In the genomic region with DNA sequence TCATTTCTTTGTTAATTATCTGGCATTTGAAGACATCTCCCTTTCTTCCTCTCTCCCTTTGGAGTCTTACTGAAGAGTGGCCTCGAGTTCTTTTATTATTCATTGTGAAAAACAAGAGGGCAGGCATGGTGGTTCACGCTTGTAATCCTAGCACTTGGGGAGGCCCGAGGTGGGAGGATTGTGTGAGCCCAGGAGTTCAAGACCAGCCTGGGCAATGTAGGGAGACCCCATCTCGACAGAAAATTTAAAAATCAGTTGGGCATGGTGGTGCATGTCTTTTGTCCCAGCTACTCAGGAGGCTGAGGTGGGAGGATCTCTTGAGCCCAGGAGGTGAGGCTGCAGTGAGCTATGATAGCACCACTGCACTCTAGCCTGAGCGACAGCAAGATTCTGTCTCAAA, we compare ENCODE assay signal across 1 cellular context.
TF ChIP-seq lines count a peak whose summit lies in the region.

No MANE protein-coding gene starts in this region.

TF ChIP-seq in WTC11, 78 proteins besides CTCF, POLR2A, EP300 and RAD21 (continued from another document):
- TF ChIP-seq, protein P1, sequence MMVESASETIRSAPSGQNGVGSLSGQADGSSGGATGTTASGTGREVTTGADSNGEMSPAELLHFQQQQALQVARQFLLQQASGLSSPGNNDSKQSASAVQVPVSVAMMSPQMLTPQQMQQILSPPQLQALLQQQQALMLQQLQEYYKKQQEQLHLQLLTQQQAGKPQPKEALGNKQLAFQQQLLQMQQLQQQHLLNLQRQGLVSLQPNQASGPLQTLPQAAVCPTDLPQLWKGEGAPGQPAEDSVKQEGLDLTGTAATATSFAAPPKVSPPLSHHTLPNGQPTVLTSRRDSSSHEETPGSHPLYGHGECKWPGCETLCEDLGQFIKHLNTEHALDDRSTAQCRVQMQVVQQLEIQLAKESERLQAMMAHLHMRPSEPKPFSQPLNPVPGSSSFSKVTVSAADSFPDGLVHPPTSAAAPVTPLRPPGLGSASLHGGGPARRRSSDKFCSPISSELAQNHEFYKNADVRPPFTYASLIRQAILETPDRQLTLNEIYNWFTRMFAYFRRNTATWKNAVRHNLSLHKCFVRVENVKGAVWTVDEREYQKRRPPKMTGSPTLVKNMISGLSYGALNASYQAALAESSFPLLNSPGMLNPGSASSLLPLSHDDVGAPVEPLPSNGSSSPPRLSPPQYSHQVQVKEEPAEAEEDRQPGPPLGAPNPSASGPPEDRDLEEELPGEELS (CRISPR knock-in tag; IDR thresholded peaks at IDR 0.05) = no peak
- TF ChIP-seq, protein P2, sequence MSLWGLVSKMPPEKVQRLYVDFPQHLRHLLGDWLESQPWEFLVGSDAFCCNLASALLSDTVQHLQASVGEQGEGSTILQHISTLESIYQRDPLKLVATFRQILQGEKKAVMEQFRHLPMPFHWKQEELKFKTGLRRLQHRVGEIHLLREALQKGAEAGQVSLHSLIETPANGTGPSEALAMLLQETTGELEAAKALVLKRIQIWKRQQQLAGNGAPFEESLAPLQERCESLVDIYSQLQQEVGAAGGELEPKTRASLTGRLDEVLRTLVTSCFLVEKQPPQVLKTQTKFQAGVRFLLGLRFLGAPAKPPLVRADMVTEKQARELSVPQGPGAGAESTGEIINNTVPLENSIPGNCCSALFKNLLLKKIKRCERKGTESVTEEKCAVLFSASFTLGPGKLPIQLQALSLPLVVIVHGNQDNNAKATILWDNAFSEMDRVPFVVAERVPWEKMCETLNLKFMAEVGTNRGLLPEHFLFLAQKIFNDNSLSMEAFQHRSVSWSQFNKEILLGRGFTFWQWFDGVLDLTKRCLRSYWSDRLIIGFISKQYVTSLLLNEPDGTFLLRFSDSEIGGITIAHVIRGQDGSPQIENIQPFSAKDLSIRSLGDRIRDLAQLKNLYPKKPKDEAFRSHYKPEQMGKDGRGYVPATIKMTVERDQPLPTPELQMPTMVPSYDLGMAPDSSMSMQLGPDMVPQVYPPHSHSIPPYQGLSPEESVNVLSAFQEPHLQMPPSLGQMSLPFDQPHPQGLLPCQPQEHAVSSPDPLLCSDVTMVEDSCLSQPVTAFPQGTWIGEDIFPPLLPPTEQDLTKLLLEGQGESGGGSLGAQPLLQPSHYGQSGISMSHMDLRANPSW (CRISPR knock-in tag; conservative IDR thresholded peaks at IDR 0.05; ENCODE audit: low read depth) = no peak
- TF ChIP-seq, protein P3, sequence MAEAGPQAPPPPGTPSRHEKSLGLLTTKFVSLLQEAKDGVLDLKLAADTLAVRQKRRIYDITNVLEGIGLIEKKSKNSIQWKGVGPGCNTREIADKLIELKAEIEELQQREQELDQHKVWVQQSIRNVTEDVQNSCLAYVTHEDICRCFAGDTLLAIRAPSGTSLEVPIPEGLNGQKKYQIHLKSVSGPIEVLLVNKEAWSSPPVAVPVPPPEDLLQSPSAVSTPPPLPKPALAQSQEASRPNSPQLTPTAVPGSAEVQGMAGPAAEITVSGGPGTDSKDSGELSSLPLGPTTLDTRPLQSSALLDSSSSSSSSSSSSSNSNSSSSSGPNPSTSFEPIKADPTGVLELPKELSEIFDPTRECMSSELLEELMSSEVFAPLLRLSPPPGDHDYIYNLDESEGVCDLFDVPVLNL (CRISPR knock-in tag; IDR thresholded peaks at IDR 0.05; ENCODE audit: borderline replicate concordance, low read depth) = no peak
TF ChIP-seq in WTC11: peak in this region for 1.
